In genomic region chr21:25133939-25134338, GRCh38 we compare ENCODE assay signal across 16 cellular contexts.
"Had no signal": no experiment of that assay in that cellular context is flagged by ENCODE, and none has a peak within 500 bp of the region (broad histone marks: within the 10 kb centered on the region; RNA-seq: fewer than 3 reads in every experiment).

No MANE protein-coding gene starts in this region.

- H3K4me1 ChIP-seq: ascending aorta, gastroesophageal sphincter, right lobe of liver, transverse colon had no signal

- H3K36me3 ChIP-seq: ascending aorta, gastroesophageal sphincter, ovary, right lobe of liver, transverse colon had no signal

- H3K4me3 ChIP-seq: ascending aorta, gastroesophageal sphincter, lung, ovary, right lobe of liver, smooth muscle cell, transverse colon had no signal

- H3K4me3 Mint-ChIP-seq: activated naive CD4-positive, alpha-beta T cell treated with anti-CD3 and anti-CD28 coated beads, Interleukin-2, amount 10 ng/mL, durations not matched to agents 7 days and 5 days; mesothelial cell of epicardium; T-helper 2 cell treated with Interferon-gamma antibody and Interleukin-4, amounts not matched to agents 5 μg/mL and 100 μg/mL, for 36 hours had no signal

- H3K9me3 ChIP-seq: ascending aorta, gastroesophageal sphincter, ovary, right lobe of liver, transverse colon had no signal

- H3K9me3 Mint-ChIP-seq: activated naive CD4-positive, alpha-beta T cell treated with anti-CD3 and anti-CD28 coated beads, Interleukin-2, amount 10 ng/mL, durations not matched to agents 7 days and 5 days; T-helper 2 cell treated with Interferon-gamma antibody and Interleukin-4, amounts not matched to agents 5 μg/mL and 100 μg/mL, for 36 hours had no signal

- H3K27me3 Mint-ChIP-seq: activated naive CD4-positive, alpha-beta T cell treated with anti-CD3 and anti-CD28 coated beads, Interleukin-2, amount 10 ng/mL, durations not matched to agents 7 days and 5 days had no signal

- H3K36me3 Mint-ChIP-seq: activated naive CD4-positive, alpha-beta T cell treated with anti-CD3 and anti-CD28 coated beads, Interleukin-2, amount 10 ng/mL, durations not matched to agents 7 days and 5 days; mesothelial cell of epicardium had no signal

- H3K27ac Mint-ChIP-seq: activated naive CD4-positive, alpha-beta T cell treated with anti-CD3 and anti-CD28 coated beads, Interleukin-2, amount 10 ng/mL, durations not matched to agents 7 days and 5 days; activated T-helper 2 cell treated with anti-CD3 and anti-CD28 coated beads, Interferon-gamma antibody, Interleukin-2, Interleukin-4, amounts not matched to agents 10 μg/mL and 5 μg/mL and 100 μg/mL, durations not matched to agents 14 hours and 24 hours and 36 hours; mesothelial cell of epicardium; T-helper 2 cell treated with Interferon-gamma antibody and Interleukin-4, amounts not matched to agents 5 μg/mL and 100 μg/mL, for 36 hours had no signal

- H3K4me1 Mint-ChIP-seq: activated naive CD4-positive, alpha-beta T cell treated with anti-CD3 and anti-CD28 coated beads, Interleukin-2, amount 10 ng/mL, durations not matched to agents 7 days and 5 days; mesothelial cell of epicardium had no signal

- H3K27ac ChIP-seq: ascending aorta, gastroesophageal sphincter, ovary, right lobe of liver, transverse colon had no signal

- H3K4me2 ChIP-seq: smooth muscle cell had no signal

- DNase-seq: activated CD4-positive, alpha-beta T cell treated with anti-CD3 and anti-CD28 coated beads for 1 hour; activated CD4-positive, alpha-beta T cell treated with anti-CD3 and anti-CD28 coated beads, Interleukin-2, amount 50 U/mL, for 48 hours; activated naive CD4-positive, alpha-beta T cell treated with anti-CD3 and anti-CD28 coated beads, Interleukin-2, amount 10 ng/mL, durations not matched to agents 7 days and 5 days; erythroblast; left colon; ovary; right lobe of liver; stimulated activated naive CD8-positive, alpha-beta T cell treated with anti-CD3 and anti-CD28 coated beads, Interleukin-15, Interleukin-2, amounts not matched to agents 100 U/mL and 50 U/mL, for 24 hours; transverse colon had no signal

- H3K27me3 ChIP-seq: ascending aorta, gastroesophageal sphincter, ovary, right lobe of liver, transverse colon had no signal
